In the genomic region with DNA sequence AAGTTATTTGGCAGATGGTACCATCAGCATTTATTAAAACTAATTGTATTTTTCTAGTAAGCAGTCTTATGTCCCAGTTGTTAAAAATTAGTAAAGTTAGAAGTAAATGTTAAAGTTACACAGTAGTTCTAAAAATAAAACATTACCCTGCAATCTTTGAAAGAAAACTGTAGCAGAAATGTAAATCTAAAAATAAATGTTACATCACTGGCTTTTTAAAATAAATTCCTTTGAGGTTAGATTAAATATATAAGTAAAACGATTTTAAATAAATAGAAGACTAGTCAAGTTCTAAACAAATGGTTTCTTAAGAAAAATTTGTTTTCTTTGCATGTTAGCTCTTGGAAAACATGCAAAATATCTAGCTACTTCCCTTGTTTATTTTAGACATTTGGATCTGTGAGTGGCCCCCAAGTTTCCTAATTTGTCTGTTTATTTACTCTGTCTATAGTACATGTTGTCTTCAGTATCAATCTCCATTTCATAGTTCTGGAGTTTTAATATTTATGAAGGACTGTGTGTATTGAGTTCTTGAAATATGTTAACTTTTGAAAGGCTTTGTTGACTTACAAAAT, we compare ENCODE assay signal across 1 cellular context.
TF ChIP-seq lines count a peak whose summit lies in the region.

No MANE protein-coding gene starts in this region.

TF ChIP-seq in HEK293T, 16 proteins besides CTCF, POLR2A, EP300 and RAD21:
- TF ChIP-seq FOXK2 (IDR thresholded peaks at IDR 0.05) (no peak), NFRKB (IDR thresholded peaks at IDR 0.05) (no peak), FOXM1 (IDR thresholded peaks at IDR 0.05; ENCODE audit: borderline replicate concordance) (no peak), SUZ12 (IDR thresholded peaks at IDR 0.05) (no peak), BHLHE40 (IDR thresholded peaks at IDR 0.05; ENCODE audit: borderline replicate concordance) (no peak), ARNT (IDR thresholded peaks at IDR 0.05) (no peak), CTBP1 (IDR thresholded peaks at IDR 0.05; ENCODE audit: borderline replicate concordance) (no peak)
TF ChIP-seq in HEK293T: peak in this region for 0.
